In the genomic region with DNA sequence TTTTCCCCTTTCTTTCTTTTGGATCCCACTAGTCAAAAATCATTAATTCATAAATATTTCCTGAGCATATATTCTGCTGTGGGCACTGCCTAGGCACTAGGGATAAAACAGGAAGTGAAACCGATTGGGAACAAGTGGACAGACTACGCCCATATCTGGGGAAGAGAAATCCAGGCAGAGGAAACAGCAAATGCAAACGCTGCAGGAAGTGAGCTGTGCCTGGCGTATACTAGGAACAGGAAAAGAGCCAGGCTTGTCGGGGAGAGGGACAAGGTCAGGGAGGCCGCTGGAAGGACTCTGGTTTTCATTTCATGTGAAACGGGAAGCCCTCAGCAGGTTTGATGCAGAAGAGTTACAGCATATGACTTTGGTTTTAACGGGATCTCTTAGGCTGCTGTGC, we compare ENCODE assay signal across 15 cellular contexts.
DNase-seq lines count a peak whose midpoint lies in the region; ATAC-seq and TF ChIP-seq lines count a peak whose summit lies in the region.
"Had no signal": no experiment of that assay in that cellular context is flagged by ENCODE, and none has a peak within 500 bp of the region (broad histone marks: within the 10 kb centered on the region; RNA-seq: fewer than 3 reads in every experiment).

No MANE protein-coding gene starts in this region.

- no peak overlapping the region for H4K8ac ChIP-seq in H9 (replicated peaks; ENCODE audit: insufficient read length, low read depth, low read length)

- H3K23me2 ChIP-seq in H9 (ENCODE audit: insufficient read length, low read depth, low read length, poor library complexity, severe bottlenecking), result no peaks in the 10 kb centered on the region

- H2BK15ac ChIP-seq in H9 (ENCODE audit: low read depth, low read length), result no peak overlapping the region

- H2BK5ac ChIP-seq in H9 (ENCODE audit: insufficient read length, low read length), result no peak overlapping the region

- H3K27ac ChIP-seq in left ventricle myocardium inferior (replicated peaks) (peak overlapping the region; percentile 27), psoas muscle (no peak overlapping the region), A673 (ENCODE audit: low read depth, low read length, poor library complexity, severe bottlenecking) (no peak overlapping the region), H9 (ENCODE audit: insufficient read length, low read depth, low read length) (no peak overlapping the region)
- H3K27ac ChIP-seq: BLaER1 treated with 17β-estradiol and CSF1 and Interleukin-3, amounts not matched to agents 10 nM and 100 nM; foreskin keratinocyte had no signal

- POLR2A ChIA-PET in A673 (lab: Charles Lee; ENCODE audit: low non-redundant PET), result no interaction called here

- no peak overlapping the region for H2BK20ac ChIP-seq in H9 (ENCODE audit: low read depth, low read length, poor library complexity, severe bottlenecking)

- no peak overlapping the region for H3K18ac ChIP-seq in H9 (ENCODE audit: insufficient read length, low read depth, low read length)

- no peak overlapping the region for H4K91ac ChIP-seq in H9 (ENCODE audit: insufficient read length, low read depth, low read length)

- H3K36me3 Mint-ChIP-seq in H9 (ENCODE audit: insufficient read depth in 1 of 3, low read depth in 3 of 3), result peaks cover 8 to 16% (median 12%) of the 10 kb centered on the region in 3 experiments; a peak in 6 of 7 replicates

- ATAC-seq in psoas muscle (peak in 2 of 4 donors; percentile 57 to 66), HG03439 (IDR thresholded peaks at IDR 0.05; ENCODE audit: unreplicated experiment) (no peak)
- ATAC-seq: foreskin keratinocyte had no signal

- no TSS peak for BruUV-seq in A673 (replicated peaks; lab: Mats Ljungman, UMichigan)

- H3K4ac ChIP-seq in H9 (ENCODE audit: low read depth, low read length), result no peak overlapping the region

- H3K79me1 ChIP-seq in H9 (ENCODE audit: insufficient read depth, low read depth, low read length, poor library complexity, severe bottlenecking), result no peaks in the 10 kb centered on the region

- H3K36me3 ChIP-seq in left ventricle myocardium inferior (no peaks in the 10 kb centered on the region), psoas muscle (ENCODE audit: insufficient read depth in 1 of 2, low read depth in 1 of 2) (no peaks in the 10 kb centered on the region), MG63 (no peaks in the 10 kb centered on the region), A673 (ENCODE audit: insufficient read depth, low read length, poor library complexity, severe bottlenecking) (no peaks in the 10 kb centered on the region)
- H3K36me3 ChIP-seq: BLaER1 treated with 17β-estradiol and CSF1 and Interleukin-3, amounts not matched to agents 10 nM and 100 nM had no signal

- WGBS in psoas muscle, 3 donors, result 7 to 13% (median 8%) methylated on average over 8 of the region's 8 CpGs
- WGBS in H9 (ENCODE audit: extremely low coverage, insufficient read length, low lambda C conversion rate), result no CpG with 5 or more reads among the region's 8 CpGs

- H3K23ac ChIP-seq in H9 (ENCODE audit: insufficient read length, low read depth, low read length), result no peak overlapping the region

- no peak overlapping the region for H3K4me3 Mint-ChIP-seq in H9

- H2BK12ac ChIP-seq in H9 (ENCODE audit: insufficient read length, low read depth, low read length), result no peak overlapping the region

- H3K9me3 ChIP-seq in left ventricle myocardium inferior (replicated peaks), result peaks cover 12% of the 10 kb centered on the region
- H3K9me3 ChIP-seq in psoas muscle, result peaks cover 11% of the 10 kb centered on the region
- H3K9me3 ChIP-seq in MG63, result no peaks in the 10 kb centered on the region
- H3K9me3 ChIP-seq in A673 (ENCODE audit: low read depth, low read length, poor library complexity, severe bottlenecking), result peaks cover 7% of the 10 kb centered on the region
- H3K9me3 ChIP-seq in H9 (ENCODE audit: control insufficient read depth, low read depth, low read length), result no peaks in the 10 kb centered on the region

- no peaks in the 10 kb centered on the region for H3K79me2 ChIP-seq in H9 (ENCODE audit: insufficient read depth, low read length)

- no peak overlapping the region for H3K14ac ChIP-seq in H9 (ENCODE audit: insufficient read depth, low read length)

- CTCF ChIA-PET in A673 (lab: Charles Lee), result no interaction called here

- H3K4me1 Mint-ChIP-seq in H9, result peaks cover 22 to 33% of the 10 kb centered on the region in 2 experiments

- peak; percentile 7 for DNase-seq in Daoy (ENCODE audit: low read depth)
- peak; percentile 5 for DNase-seq in RPMI8226
- DNase-seq in left ventricle myocardium inferior, result peak; percentile 36
- DNase-seq in psoas muscle, result peak; percentile 24 to 59
- no peak for DNase-seq in MG63
- no peak for DNase-seq in A673 (ENCODE audit: low spot score)
- no peak for DNase-seq in H9
- DNase-seq: cortex of kidney; foreskin keratinocyte; GDM1; NCI-H2171 treated with DMSO at 0.1 percent for 48 hours; occipital lobe; stimulated activated CD8-positive, alpha-beta memory T cell treated with anti-CD3 and anti-CD28 coated beads, Interleukin-4, amount 100 ng/mL, for 48 hours had no signal

- H3K9ac ChIP-seq in H9 (ENCODE audit: extremely low read depth, insufficient read length, low read length), result no peak overlapping the region
- H3K9ac ChIP-seq: BLaER1 treated with 17β-estradiol and CSF1 and Interleukin-3, amounts not matched to agents 10 nM and 100 nM had no signal

- H3K27me3 ChIP-seq in left ventricle myocardium inferior (ENCODE audit: low read depth), result no peaks in the 10 kb centered on the region
- H3K27me3 ChIP-seq in psoas muscle (ENCODE audit: insufficient read depth in 3 of 3, low read length in 2 of 3), result peaks cover 0 to 2% (median 0%) of the 10 kb centered on the region in 3 donors
- no peaks in the 10 kb centered on the region for H3K27me3 ChIP-seq in MG63
- no peaks in the 10 kb centered on the region for H3K27me3 ChIP-seq in A673 (replicated peaks; ENCODE audit: insufficient read depth, low read depth, low read length, poor library complexity)
- no peaks in the 10 kb centered on the region for H3K27me3 ChIP-seq in H9 (ENCODE audit: insufficient read depth, low read length)
- H3K27me3 ChIP-seq: BLaER1 treated with 17β-estradiol and CSF1 and Interleukin-3, amounts not matched to agents 10 nM and 100 nM; foreskin keratinocyte had no signal

- no peak overlapping the region for H3K27ac Mint-ChIP-seq in H9

- H3K4me2 ChIP-seq in H9 (ENCODE audit: insufficient read depth, insufficient read length, low read length), result no peak overlapping the region

- H4K20me1 ChIP-seq in H9 (ENCODE audit: control insufficient read depth, insufficient read depth, insufficient read length), result no peaks in the 10 kb centered on the region
- H4K20me1 ChIP-seq: BLaER1 treated with 17β-estradiol and CSF1 and Interleukin-3, amounts not matched to agents 10 nM and 100 nM had no signal

- no peaks in the 10 kb centered on the region for H3K4me1 ChIP-seq in left ventricle myocardium inferior
- H3K4me1 ChIP-seq in psoas muscle, result no peaks in the 10 kb centered on the region
- H3K4me1 ChIP-seq in A673 (ENCODE audit: insufficient read depth, low read length, poor library complexity, severe bottlenecking), result peaks cover 13% of the 10 kb centered on the region
- H3K4me1 ChIP-seq in H9 (ENCODE audit: insufficient read depth, low read length), result no peaks in the 10 kb centered on the region
- H3K4me1 ChIP-seq: foreskin keratinocyte had no signal

- no peaks in the 10 kb centered on the region for H3K27me3 Mint-ChIP-seq in H9 (ENCODE audit: low read depth)

- H3T11ph ChIP-seq in H9 (ENCODE audit: low read length), result no peak overlapping the region

- H3K4me3 ChIP-seq in left ventricle myocardium inferior (no peak overlapping the region), psoas muscle (no peak overlapping the region), MG63 (no peak overlapping the region), A673 (ENCODE audit: low read depth, low read length, poor library complexity, severe bottlenecking) (no peak overlapping the region)
- H3K4me3 ChIP-seq: BLaER1 treated with 17β-estradiol and CSF1 and Interleukin-3, amounts not matched to agents 10 nM and 100 nM had no signal

- peaks cover 12 to 16% of the 10 kb centered on the region in 2 experiments for H3K9me3 Mint-ChIP-seq in H9

- intact Hi-C loops in left ventricle myocardium inferior (cut with micrococcal nuclease), result no loop called here
- intact Hi-C loops in psoas muscle (cut with DNase I), result no loop called here
- intact Hi-C loops in A673 (cut with micrococcal nuclease; ENCODE audit: unreplicated experiment), result no loop called here

- H2AFZ ChIP-seq in H9 (ENCODE audit: low read length), result no peak overlapping the region

- no peak overlapping the region for H2BK120ac ChIP-seq in H9 (ENCODE audit: low read depth, low read length, poor library complexity, severe bottlenecking)

- H2AK5ac ChIP-seq in H9 (ENCODE audit: insufficient read length, low read length), result no peak overlapping the region

- no peak overlapping the region for H4K5ac ChIP-seq in H9 (ENCODE audit: insufficient read length, low read depth, low read length)

- no peak overlapping the region for H3K56ac ChIP-seq in H9 (ENCODE audit: insufficient read length, low read depth, low read length)

- TF ChIP-seq CTCF in left ventricle myocardium inferior (IDR thresholded peaks at IDR 0.05; ENCODE audit: borderline replicate concordance), result no peak
- TF ChIP-seq CTCF in psoas muscle (IDR thresholded peaks at IDR 0.05), result no peak
- TF ChIP-seq CTCF in A673 (conservative IDR thresholded peaks at IDR 0.05; ENCODE audit: low read depth, low read length), result no peak
- TF ChIP-seq CTCF in H9 (conservative IDR thresholded peaks at IDR 0.05), result no peak

Comparison
In these comparisons a context has a peak if more than half of its experiments do, and no peak if none do; other contexts are left out.
1. DNase-seq: peak in Daoy (single experiment), RPMI8226 (single experiment), left ventricle myocardium inferior (single experiment) and psoas muscle (2 of 2); none in MG63 (single experiment), A673 (single experiment) and H9 (single experiment).